In the genomic region with DNA sequence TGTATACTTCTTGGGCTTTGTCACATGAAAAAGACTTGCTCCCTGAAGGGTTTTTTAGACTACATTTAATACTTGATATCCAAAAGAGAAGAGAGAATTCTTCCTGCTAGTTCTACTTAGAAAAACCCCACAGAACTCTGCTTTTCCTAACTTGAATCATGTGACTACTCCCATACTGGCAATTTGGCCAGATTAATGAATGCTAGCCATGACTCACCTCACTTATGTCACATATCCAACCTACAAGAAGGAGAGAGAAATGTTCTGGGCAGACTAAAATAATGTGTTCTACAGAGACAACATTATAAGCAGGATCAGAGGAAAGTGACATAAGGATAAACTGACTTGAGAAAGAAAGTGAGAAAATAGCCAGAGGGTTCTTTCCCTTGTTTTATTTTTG, we compare ENCODE assay signal across 13 cellular contexts.
DNase-seq lines count a peak whose midpoint lies in the region; TF ChIP-seq lines count a peak whose summit lies in the region.
"Had no signal": no experiment of that assay in that cellular context is flagged by ENCODE, and none has a peak within 500 bp of the region (broad histone marks: within the 10 kb centered on the region; RNA-seq: fewer than 3 reads in every experiment).

No MANE protein-coding gene starts in this region.

- no peaks in the 10 kb centered on the region for H3K4me1 Mint-ChIP-seq in activated CD4-positive, alpha-beta memory T cell treated with anti-CD3 and anti-CD28 coated beads, Interleukin-2, amount 10 ng/mL, durations not matched to agents 7 days and 5 days
- H3K4me1 Mint-ChIP-seq: activated CD4-positive, alpha-beta T cell treated with anti-CD3 and anti-CD28 coated beads, Interleukin-2, amount 10 ng/mL, durations not matched to agents 7 days and 5 days had no signal

- in situ Hi-C loops in GM13977 (cut with MboI; ENCODE audit: low pct_unique_long_range_greater_than_20kb, low sequenced_read_pairs, unreplicated experiment): no loop called here

- H3K27ac ChIP-seq in A673 (ENCODE audit: low read depth, low read length, poor library complexity, severe bottlenecking): no peak overlapping the region
- H3K27ac ChIP-seq: vagina had no signal

- TF ChIP-seq CTCF in A673 (conservative IDR thresholded peaks at IDR 0.05; ENCODE audit: low read depth, low read length) (no peak), HFF-Myc (IDR thresholded peaks at IDR 0.05; ENCODE audit: low read depth, low read length, missing control alignments) (no peak), GM13977 (IDR thresholded peaks at IDR 0.05; ENCODE audit: extremely low read depth, insufficient read depth, missing control alignments) (no peak)

- intact Hi-C loops in A673 (cut with micrococcal nuclease; ENCODE audit: unreplicated experiment): no loop called here

- no peaks in the 10 kb centered on the region for H3K9me3 ChIP-seq in A673 (ENCODE audit: low read depth, low read length, poor library complexity, severe bottlenecking)
- H3K9me3 ChIP-seq: vagina had no signal

- DNase-seq in A673 (ENCODE audit: low spot score): peak; percentile 19
- peak; percentile 9 for DNase-seq in HFF-Myc (ENCODE audit: extremely low read depth, low read depth)
- peak; percentile 79 for DNase-seq in astrocyte of the hippocampus (ENCODE audit: low read depth, low spot score)
- DNase-seq in hepatic stellate cell (ENCODE audit: low spot score): peak; percentile 20
- no peak for DNase-seq in activated CD4-positive, alpha-beta memory T cell treated with anti-CD3 and anti-CD28 coated beads, Interleukin-2, amount 10 ng/mL, durations not matched to agents 7 days and 5 days
- DNase-seq in GM13977 (ENCODE audit: low spot score): no peak
- DNase-seq in DMS79 treated with DMSO at 0.1 percent for 48 hours (lab: John Stamatoyannopoulos, UW): no peak
- DNase-seq in SW480 (ENCODE audit: low spot score): no peak
- DNase-seq: activated CD4-positive, alpha-beta T cell treated with anti-CD3 and anti-CD28 coated beads, Interleukin-2, amount 10 ng/mL, durations not matched to agents 7 days and 5 days; glutamatergic neuron; NCI-H2107; posterior cingulate gyrus had no signal

- H3K9me3 Mint-ChIP-seq in activated CD4-positive, alpha-beta memory T cell treated with anti-CD3 and anti-CD28 coated beads, Interleukin-2, amount 10 ng/mL, durations not matched to agents 7 days and 5 days: no peaks in the 10 kb centered on the region

- H3K27me3 Mint-ChIP-seq in activated CD4-positive, alpha-beta memory T cell treated with anti-CD3 and anti-CD28 coated beads, Interleukin-2, amount 10 ng/mL, durations not matched to agents 7 days and 5 days: no peaks in the 10 kb centered on the region
- H3K27me3 Mint-ChIP-seq: activated CD4-positive, alpha-beta T cell treated with anti-CD3 and anti-CD28 coated beads, Interleukin-2, amount 10 ng/mL, durations not matched to agents 7 days and 5 days had no signal

- BruUV-seq in A673 (replicated peaks; lab: Mats Ljungman, UMichigan): no TSS peak

- no peaks in the 10 kb centered on the region for H3K27me3 ChIP-seq in A673 (replicated peaks; ENCODE audit: insufficient read depth, low read depth, low read length, poor library complexity)
- H3K27me3 ChIP-seq: vagina had no signal

- no peak overlapping the region for H3K4me3 Mint-ChIP-seq in activated CD4-positive, alpha-beta memory T cell treated with anti-CD3 and anti-CD28 coated beads, Interleukin-2, amount 10 ng/mL, durations not matched to agents 7 days and 5 days
- H3K4me3 Mint-ChIP-seq: activated CD4-positive, alpha-beta T cell treated with anti-CD3 and anti-CD28 coated beads, Interleukin-2, amount 10 ng/mL, durations not matched to agents 7 days and 5 days had no signal

- H3K36me3 Mint-ChIP-seq in activated CD4-positive, alpha-beta memory T cell treated with anti-CD3 and anti-CD28 coated beads, Interleukin-2, amount 10 ng/mL, durations not matched to agents 7 days and 5 days (ENCODE audit: low read depth): no peaks in the 10 kb centered on the region

- H3K36me3 ChIP-seq in A673 (ENCODE audit: insufficient read depth, low read length, poor library complexity, severe bottlenecking): no peaks in the 10 kb centered on the region
- H3K36me3 ChIP-seq: vagina had no signal

- H3K27ac Mint-ChIP-seq in activated CD4-positive, alpha-beta memory T cell treated with anti-CD3 and anti-CD28 coated beads, Interleukin-2, amount 10 ng/mL, durations not matched to agents 7 days and 5 days: no peak overlapping the region
- H3K27ac Mint-ChIP-seq: activated CD4-positive, alpha-beta T cell treated with anti-CD3 and anti-CD28 coated beads, Interleukin-2, amount 10 ng/mL, durations not matched to agents 7 days and 5 days had no signal

- H3K4me3 ChIP-seq in A673 (ENCODE audit: low read depth, low read length, poor library complexity, severe bottlenecking): no peak overlapping the region
- H3K4me3 ChIP-seq in HFF-Myc (replicated peaks; ENCODE audit: low read depth, low read length): no peak overlapping the region
- H3K4me3 ChIP-seq: vagina had no signal

- CTCF ChIA-PET in A673 (lab: Charles Lee): no interaction called here
- CTCF ChIA-PET in activated CD4-positive, alpha-beta memory T cell treated with anti-CD3 and anti-CD28 coated beads, Interleukin-2, amount 10 ng/mL, durations not matched to agents 7 days and 5 days (lab: Charles Lee): no interaction called here

- POLR2A ChIA-PET in A673 (lab: Charles Lee; ENCODE audit: low non-redundant PET): no interaction called here
- POLR2A ChIA-PET in activated CD4-positive, alpha-beta memory T cell treated with anti-CD3 and anti-CD28 coated beads, Interleukin-2, amount 10 ng/mL, durations not matched to agents 7 days and 5 days (lab: Charles Lee): no interaction called here

- H3K4me1 ChIP-seq in A673 (ENCODE audit: insufficient read depth, low read length, poor library complexity, severe bottlenecking): no peaks in the 10 kb centered on the region
- H3K4me1 ChIP-seq: vagina had no signal

Comparison
In these comparisons a context has a peak if more than half of its experiments do, and no peak if none do; other contexts are left out.
1. DNase-seq: peak in A673 (single experiment), HFF-Myc (single experiment), astrocyte of the hippocampus (single experiment) and hepatic stellate cell (single experiment); none in activated CD4-positive, alpha-beta memory T cell treated with anti-CD3 and anti-CD28 coated beads, Interleukin-2, amount 10 ng/mL, durations not matched to agents 7 days and 5 days (single experiment), GM13977 (single experiment), DMS79 treated with DMSO at 0.1 percent for 48 hours (single experiment) and SW480 (single experiment).